ENCODE assay signal across 1 cellular context in the genomic region with DNA sequence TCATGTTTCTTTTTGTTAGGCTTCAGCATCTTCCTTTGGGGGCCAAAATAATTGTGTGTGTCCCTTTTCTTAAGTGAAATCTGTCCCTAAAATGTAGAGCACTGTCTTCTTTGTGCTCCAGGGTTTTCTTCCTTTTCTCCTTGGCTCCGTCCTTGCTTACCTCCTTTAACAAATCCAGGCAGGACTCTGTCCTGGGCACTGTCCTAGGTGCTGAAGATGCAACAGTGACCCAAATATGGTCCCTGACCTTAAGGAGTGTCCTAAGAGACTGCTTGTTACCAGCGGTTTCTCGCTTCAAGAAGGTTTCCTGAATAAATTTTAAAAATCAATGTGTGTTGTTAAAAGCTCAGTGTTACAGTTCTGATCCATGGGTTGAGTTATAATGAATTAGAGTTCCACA.
TF ChIP-seq lines count a peak whose summit lies in the region.

No MANE protein-coding gene starts in this region.

TF ChIP-seq in SK-N-SH treated with all-trans-retinoic acid at 6 μM for 48 hours, 23 proteins besides CTCF, POLR2A, EP300 and RAD21 (continued from another document):
- TF ChIP-seq, protein P1, sequence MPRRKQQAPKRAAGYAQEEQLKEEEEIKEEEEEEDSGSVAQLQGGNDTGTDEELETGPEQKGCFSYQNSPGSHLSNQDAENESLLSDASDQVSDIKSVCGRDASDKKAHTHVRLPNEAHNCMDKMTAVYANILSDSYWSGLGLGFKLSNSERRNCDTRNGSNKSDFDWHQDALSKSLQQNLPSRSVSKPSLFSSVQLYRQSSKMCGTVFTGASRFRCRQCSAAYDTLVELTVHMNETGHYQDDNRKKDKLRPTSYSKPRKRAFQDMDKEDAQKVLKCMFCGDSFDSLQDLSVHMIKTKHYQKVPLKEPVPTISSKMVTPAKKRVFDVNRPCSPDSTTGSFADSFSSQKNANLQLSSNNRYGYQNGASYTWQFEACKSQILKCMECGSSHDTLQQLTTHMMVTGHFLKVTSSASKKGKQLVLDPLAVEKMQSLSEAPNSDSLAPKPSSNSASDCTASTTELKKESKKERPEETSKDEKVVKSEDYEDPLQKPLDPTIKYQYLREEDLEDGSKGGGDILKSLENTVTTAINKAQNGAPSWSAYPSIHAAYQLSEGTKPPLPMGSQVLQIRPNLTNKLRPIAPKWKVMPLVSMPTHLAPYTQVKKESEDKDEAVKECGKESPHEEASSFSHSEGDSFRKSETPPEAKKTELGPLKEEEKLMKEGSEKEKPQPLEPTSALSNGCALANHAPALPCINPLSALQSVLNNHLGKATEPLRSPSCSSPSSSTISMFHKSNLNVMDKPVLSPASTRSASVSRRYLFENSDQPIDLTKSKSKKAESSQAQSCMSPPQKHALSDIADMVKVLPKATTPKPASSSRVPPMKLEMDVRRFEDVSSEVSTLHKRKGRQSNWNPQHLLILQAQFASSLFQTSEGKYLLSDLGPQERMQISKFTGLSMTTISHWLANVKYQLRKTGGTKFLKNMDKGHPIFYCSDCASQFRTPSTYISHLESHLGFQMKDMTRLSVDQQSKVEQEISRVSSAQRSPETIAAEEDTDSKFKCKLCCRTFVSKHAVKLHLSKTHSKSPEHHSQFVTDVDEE (CRISPR knock-in tag; IDR thresholded peaks at IDR 0.05) = no peak
- no peak for TF ChIP-seq ZFP3 (CRISPR knock-in tag; IDR thresholded peaks at IDR 0.05)
- no peak for TF ChIP-seq GLIS3 (CRISPR knock-in tag; IDR thresholded peaks at IDR 0.05)
- TF ChIP-seq, protein P2, sequence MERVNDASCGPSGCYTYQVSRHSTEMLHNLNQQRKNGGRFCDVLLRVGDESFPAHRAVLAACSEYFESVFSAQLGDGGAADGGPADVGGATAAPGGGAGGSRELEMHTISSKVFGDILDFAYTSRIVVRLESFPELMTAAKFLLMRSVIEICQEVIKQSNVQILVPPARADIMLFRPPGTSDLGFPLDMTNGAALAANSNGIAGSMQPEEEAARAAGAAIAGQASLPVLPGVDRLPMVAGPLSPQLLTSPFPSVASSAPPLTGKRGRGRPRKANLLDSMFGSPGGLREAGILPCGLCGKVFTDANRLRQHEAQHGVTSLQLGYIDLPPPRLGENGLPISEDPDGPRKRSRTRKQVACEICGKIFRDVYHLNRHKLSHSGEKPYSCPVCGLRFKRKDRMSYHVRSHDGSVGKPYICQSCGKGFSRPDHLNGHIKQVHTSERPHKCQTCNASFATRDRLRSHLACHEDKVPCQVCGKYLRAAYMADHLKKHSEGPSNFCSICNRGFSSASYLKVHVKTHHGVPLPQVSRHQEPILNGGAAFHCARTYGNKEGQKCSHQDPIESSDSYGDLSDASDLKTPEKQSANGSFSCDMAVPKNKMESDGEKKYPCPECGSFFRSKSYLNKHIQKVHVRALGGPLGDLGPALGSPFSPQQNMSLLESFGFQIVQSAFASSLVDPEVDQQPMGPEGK (CRISPR knock-in tag; IDR thresholded peaks at IDR 0.05; ENCODE audit: borderline replicate concordance) = no peak
- no peak for TF ChIP-seq ARNTL (CRISPR knock-in tag; IDR thresholded peaks at IDR 0.05; ENCODE audit: borderline replicate concordance, low read depth)
- TF ChIP-seq, protein P3, sequence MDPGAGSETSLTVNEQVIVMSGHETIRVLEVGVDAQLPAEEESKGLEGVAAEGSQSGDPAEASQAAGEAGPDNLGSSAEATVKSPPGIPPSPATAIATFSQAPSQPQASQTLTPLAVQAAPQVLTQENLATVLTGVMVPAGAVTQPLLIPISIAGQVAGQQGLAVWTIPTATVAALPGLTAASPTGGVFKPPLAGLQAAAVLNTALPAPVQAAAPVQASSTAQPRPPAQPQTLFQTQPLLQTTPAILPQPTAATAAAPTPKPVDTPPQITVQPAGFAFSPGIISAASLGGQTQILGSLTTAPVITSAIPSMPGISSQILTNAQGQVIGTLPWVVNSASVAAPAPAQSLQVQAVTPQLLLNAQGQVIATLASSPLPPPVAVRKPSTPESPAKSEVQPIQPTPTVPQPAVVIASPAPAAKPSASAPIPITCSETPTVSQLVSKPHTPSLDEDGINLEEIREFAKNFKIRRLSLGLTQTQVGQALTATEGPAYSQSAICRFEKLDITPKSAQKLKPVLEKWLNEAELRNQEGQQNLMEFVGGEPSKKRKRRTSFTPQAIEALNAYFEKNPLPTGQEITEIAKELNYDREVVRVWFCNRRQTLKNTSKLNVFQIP (CRISPR knock-in tag; IDR thresholded peaks at IDR 0.05; ENCODE audit: borderline replicate concordance, low read depth) = no peak
- TF ChIP-seq CSDC2 (CRISPR knock-in tag; IDR thresholded peaks at IDR 0.05) = no peak
